ENCODE assay signal across 1 cellular context in the genomic region with DNA sequence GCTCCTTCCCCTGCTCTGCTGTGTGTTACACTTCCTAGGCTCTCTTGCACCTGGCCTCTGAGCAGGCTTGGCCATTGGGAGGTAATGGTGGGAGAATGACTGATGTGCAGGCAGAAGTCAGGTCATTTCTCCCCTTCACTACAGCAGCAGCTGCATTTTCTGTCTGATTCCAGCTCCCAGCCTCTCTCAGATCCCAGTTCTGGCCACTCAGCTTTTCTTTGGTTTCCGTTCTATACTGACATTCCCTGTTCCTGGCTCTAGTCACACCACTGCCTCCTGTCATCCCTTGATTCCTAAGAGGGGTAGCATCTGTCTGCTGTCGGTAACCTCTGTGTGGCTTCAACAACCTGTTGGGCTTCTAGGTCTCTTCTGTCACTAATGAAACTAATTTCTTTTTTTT.
TF ChIP-seq lines count a peak whose summit lies in the region.

No MANE protein-coding gene starts in this region.

TF ChIP-seq in IMR-90, 13 proteins besides CTCF, POLR2A, EP300 and RAD21 (continued from another document):
- no peak for TF ChIP-seq FOS (IDR thresholded peaks at IDR 0.05; ENCODE audit: low read depth, low read length)
- TF ChIP-seq MAFK (IDR thresholded peaks at IDR 0.05; ENCODE audit: low read depth, low read length) = no peak
- no peak for TF ChIP-seq BHLHE40 (IDR thresholded peaks at IDR 0.05; ENCODE audit: low read depth, low read length)
- no peak for TF ChIP-seq NFE2L2 (IDR thresholded peaks at IDR 0.05; ENCODE audit: low read depth, low read length)
- no peak for TF ChIP-seq CHD1 (IDR thresholded peaks at IDR 0.05; ENCODE audit: low read depth, low read length)
- TF ChIP-seq MXI1 (IDR thresholded peaks at IDR 0.05; ENCODE audit: borderline replicate concordance, low read depth, low read length) = no peak
- TF ChIP-seq CEBPB (IDR thresholded peaks at IDR 0.05; ENCODE audit: low read depth, low read length) = no peak
- TF ChIP-seq, protein P1, sequence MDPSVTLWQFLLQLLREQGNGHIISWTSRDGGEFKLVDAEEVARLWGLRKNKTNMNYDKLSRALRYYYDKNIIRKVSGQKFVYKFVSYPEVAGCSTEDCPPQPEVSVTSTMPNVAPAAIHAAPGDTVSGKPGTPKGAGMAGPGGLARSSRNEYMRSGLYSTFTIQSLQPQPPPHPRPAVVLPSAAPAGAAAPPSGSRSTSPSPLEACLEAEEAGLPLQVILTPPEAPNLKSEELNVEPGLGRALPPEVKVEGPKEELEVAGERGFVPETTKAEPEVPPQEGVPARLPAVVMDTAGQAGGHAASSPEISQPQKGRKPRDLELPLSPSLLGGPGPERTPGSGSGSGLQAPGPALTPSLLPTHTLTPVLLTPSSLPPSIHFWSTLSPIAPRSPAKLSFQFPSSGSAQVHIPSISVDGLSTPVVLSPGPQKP (IDR thresholded peaks at IDR 0.05; ENCODE audit: borderline replicate concordance, low read depth, low read length) = no peak
- no peak for TF ChIP-seq RCOR1 (IDR thresholded peaks at IDR 0.05; ENCODE audit: insufficient replicate concordance, low read length)
- TF ChIP-seq RFX5 (IDR thresholded peaks at IDR 0.05; ENCODE audit: low read depth, low read length) = no peak
- TF ChIP-seq MAZ (IDR thresholded peaks at IDR 0.05; ENCODE audit: borderline replicate concordance, low read depth, low read length) = no peak
